In the genomic region with DNA sequence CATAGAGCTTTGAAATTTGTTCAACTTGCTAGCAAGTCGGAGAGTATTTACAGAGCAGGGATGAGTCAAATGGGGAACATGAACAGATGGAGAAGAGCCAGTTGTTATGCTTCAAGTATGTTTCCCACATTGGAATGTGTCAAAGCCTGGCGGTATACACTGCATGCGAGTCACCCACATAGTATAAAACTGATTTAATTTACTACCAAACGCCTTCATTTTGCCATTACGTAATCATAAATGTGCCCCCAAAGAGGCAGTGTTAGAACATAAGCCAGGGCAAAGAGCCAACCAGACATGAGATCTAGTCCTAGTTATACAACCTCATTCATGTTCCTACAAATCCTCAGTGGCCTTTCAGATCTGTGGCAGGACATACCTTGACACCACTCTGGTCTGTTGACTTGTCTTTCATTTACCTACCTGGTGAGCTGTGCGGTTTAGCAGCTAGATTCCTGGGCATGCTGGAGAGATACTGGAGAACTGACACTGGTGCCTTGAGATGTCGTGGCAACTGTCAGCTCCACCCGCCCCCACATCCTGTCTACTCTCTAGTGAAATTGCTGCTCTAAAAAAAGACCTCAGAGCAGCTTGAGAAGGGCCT, we compare ENCODE assay signal across 9 cellular contexts. TPM values are rescaled to one million over a fixed set of nuclear protein-coding genes. Genes with fewer than 3 reads are reported as not detected.
DNase-seq lines count a peak whose midpoint lies in the region; ATAC-seq and TF ChIP-seq lines count a peak whose summit lies in the region.
"Had no signal": no experiment of that assay in that cellular context is flagged by ENCODE, and none has a peak within 500 bp of the region (broad histone marks: within the 10 kb centered on the region; RNA-seq: fewer than 3 reads in every experiment).

No MANE protein-coding gene starts in this region.

- peak in 3 of 10 experiments; percentile 9 to 18 (median 14) for DNase-seq in CD4-positive, alpha-beta T cell
- DNase-seq in RWPE1 (ENCODE audit: low spot score): peak; percentile 38
- DNase-seq in choroid plexus epithelial cell (ENCODE audit: low read depth): peak; percentile 91
- DNase-seq in stimulated activated CD4-positive, alpha-beta T cell treated with anti-CD3 and anti-CD28 coated beads, Interleukin-2, amount 100 ng/mL, for 4 hours (ENCODE audit: low read depth): peak; percentile 20
- DNase-seq in NCI-H146 (lab: John Stamatoyannopoulos, UW): no peak
- DNase-seq in GM19238 (ENCODE audit: insufficient read length, low spot score): no peak
- no peak for DNase-seq in SHP77 (lab: John Stamatoyannopoulos, UW)

- no peaks in the 10 kb centered on the region for H3K27me3 ChIP-seq in CD4-positive, alpha-beta T cell (ENCODE audit: control insufficient read depth, insufficient read depth, low read length)

- H3K27ac Mint-ChIP-seq in CD4-positive, alpha-beta T cell: peak overlapping the region; percentile 31
- H3K27ac Mint-ChIP-seq: dendritic cell treated with granulocyte-macrophage colony-stimulating factor and Interleukin-4, amounts not matched to agents 40 ng/mL and 50 ng/mL, for 4 days had no signal

- POLR2A ChIA-PET in CD4-positive, alpha-beta T cell (lab: Charles Lee): no interaction called here
- POLR2A ChIA-PET in RWPE1 (lab: Yijun Ruan, JAX; ENCODE audit: low non-redundant PET): no interaction called here

- no peak overlapping the region for H3K27ac ChIP-seq in CD4-positive, alpha-beta T cell (ENCODE audit: low read depth, low read length)
- H3K27ac ChIP-seq in RWPE1: peak overlapping the region; percentile 48; the same call in 1 of the 2 replicates

- no peak overlapping the region for H3K4me3 Mint-ChIP-seq in CD4-positive, alpha-beta T cell
- H3K4me3 Mint-ChIP-seq: dendritic cell treated with granulocyte-macrophage colony-stimulating factor and Interleukin-4, amounts not matched to agents 40 ng/mL and 50 ng/mL, for 4 days had no signal

- ATAC-seq in CD4-positive, alpha-beta T cell (ENCODE audit: poor library complexity): peak; percentile 71
- ATAC-seq in GM21717 (IDR thresholded peaks at IDR 0.05; ENCODE audit: unreplicated experiment): peak; percentile 86

- no peak for TF ChIP-seq CTCF in CD4-positive, alpha-beta T cell (IDR thresholded peaks at IDR 0.05)
- no peak for TF ChIP-seq CTCF in RWPE1 (conservative IDR thresholded peaks at IDR 0.05; ENCODE audit: low read depth)
- TF ChIP-seq CTCF in choroid plexus epithelial cell (conservative IDR thresholded peaks at IDR 0.05; ENCODE audit: low read depth, low read length): no peak

- H3K9me3 Mint-ChIP-seq in CD4-positive, alpha-beta T cell: no peaks in the 10 kb centered on the region
- H3K9me3 Mint-ChIP-seq: dendritic cell treated with granulocyte-macrophage colony-stimulating factor and Interleukin-4, amounts not matched to agents 40 ng/mL and 50 ng/mL, for 4 days had no signal

- no peaks in the 10 kb centered on the region for H3K27me3 Mint-ChIP-seq in CD4-positive, alpha-beta T cell

- CTCF ChIA-PET in CD4-positive, alpha-beta T cell (lab: Charles Lee): no interaction called here
- CTCF ChIA-PET in RWPE1 (lab: Yijun Ruan, JAX): interaction anchor here (0.5 to 0.7 kb wide), 3 partner anchors 149 to 672 kb away, joined by 3 read pairs; no protein-coding TSS in a partner anchor

- H3K4me3 ChIP-seq in choroid plexus epithelial cell (ENCODE audit: low read depth, low read length): no peak overlapping the region

- no peaks in the 10 kb centered on the region for H3K36me3 Mint-ChIP-seq in CD4-positive, alpha-beta T cell (ENCODE audit: low read depth)

- H3K4me1 Mint-ChIP-seq in CD4-positive, alpha-beta T cell (ENCODE audit: low read depth): peaks cover 20% of the 10 kb centered on the region

- intact Hi-C loops in CD4-positive, alpha-beta T cell (cut with DNase I, micrococcal nuclease): no loop called here

- no peaks in the 10 kb centered on the region for H3K9me3 ChIP-seq in CD4-positive, alpha-beta T cell (ENCODE audit: control insufficient read depth, low read length)

RNA-seq across cellular contexts. Expression of a gene that starts 21.7 kb away (rescaled TPM):
- under 1 TPM in 1 of 2 experiments, not detected in 1; 0.19 TPM for total RNA-seq in CD4-positive, alpha-beta T cell

Comparison
In these comparisons a context has a peak if more than half of its experiments do, and no peak if none do; other contexts are left out.
1. DNase-seq: peak in RWPE1 (single experiment), choroid plexus epithelial cell (single experiment) and stimulated activated CD4-positive, alpha-beta T cell treated with anti-CD3 and anti-CD28 coated beads, Interleukin-2, amount 100 ng/mL, for 4 hours (single experiment); none in NCI-H146 (single experiment), GM19238 (single experiment) and SHP77 (0 of 2).